1 cellular context compared by ENCODE assay signal in genomic region chr10:34280599-34281374, GRCh38.
TF ChIP-seq lines count a peak whose summit lies in the region.

No MANE protein-coding gene starts in this region.

TF ChIP-seq in A549, 52 proteins besides CTCF, POLR2A, EP300 and RAD21 (continued from another document):
- TF ChIP-seq CHD4 (IDR thresholded peaks at IDR 0.05; ENCODE audit: borderline replicate concordance) (no peak), ZNF302 (CRISPR knock-in tag; IDR thresholded peaks at IDR 0.05) (no peak), PBX3 (IDR thresholded peaks at IDR 0.05) (no peak), ZC3H11A (IDR thresholded peaks at IDR 0.05) (no peak), FOSB (CRISPR knock-in tag; IDR thresholded peaks at IDR 0.05) (no peak), NFE2L2 (conservative IDR thresholded peaks at IDR 0.05; ENCODE audit: low read length) (no peak), FOXS1 (CRISPR knock-in tag; IDR thresholded peaks at IDR 0.05) (no peak), E2F6 (IDR thresholded peaks at IDR 0.05; ENCODE audit: borderline replicate concordance, low read depth) (no peak)
- TF ChIP-seq, protein P1, sequence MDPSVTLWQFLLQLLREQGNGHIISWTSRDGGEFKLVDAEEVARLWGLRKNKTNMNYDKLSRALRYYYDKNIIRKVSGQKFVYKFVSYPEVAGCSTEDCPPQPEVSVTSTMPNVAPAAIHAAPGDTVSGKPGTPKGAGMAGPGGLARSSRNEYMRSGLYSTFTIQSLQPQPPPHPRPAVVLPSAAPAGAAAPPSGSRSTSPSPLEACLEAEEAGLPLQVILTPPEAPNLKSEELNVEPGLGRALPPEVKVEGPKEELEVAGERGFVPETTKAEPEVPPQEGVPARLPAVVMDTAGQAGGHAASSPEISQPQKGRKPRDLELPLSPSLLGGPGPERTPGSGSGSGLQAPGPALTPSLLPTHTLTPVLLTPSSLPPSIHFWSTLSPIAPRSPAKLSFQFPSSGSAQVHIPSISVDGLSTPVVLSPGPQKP (IDR thresholded peaks at IDR 0.05; ENCODE audit: low read depth, low read length): no peak
